18 cellular contexts compared by ENCODE assay signal in genomic region chr1:81149649-81150335, GRCh38.
"Had no signal": no experiment of that assay in that cellular context is flagged by ENCODE, and none has a peak within 500 bp of the region (broad histone marks: within the 10 kb centered on the region; RNA-seq: fewer than 3 reads in every experiment).

No MANE protein-coding gene starts in this region.

- H3K27ac Mint-ChIP-seq: activated CD4-positive, alpha-beta memory T cell treated with anti-CD3 and anti-CD28 coated beads, Interleukin-2, amount 10 ng/mL, durations not matched to agents 7 days and 5 days; activated CD4-positive, alpha-beta T cell treated with anti-CD3 and anti-CD28 coated beads for 36 hours; activated naive CD4-positive, alpha-beta T cell treated with anti-CD3 and anti-CD28 coated beads, Interleukin-2, amount 50 U/mL, for 24 hours; stimulated activated naive CD8-positive, alpha-beta T cell treated with anti-CD3 and anti-CD28 coated beads, Interleukin-15, Interleukin-2, amounts not matched to agents 100 ng/mL and 50 ng/mL, for 24 hours; T-helper 17 cell; type B pancreatic cell had no signal

- ATAC-seq: activated CD4-positive, alpha-beta T cell treated with anti-CD3 and anti-CD28 coated beads for 36 hours; activated T-cell treated with anti-CD3 and anti-CD28 coated beads, Interleukin-2, amount 50 U/mL, for 4 hours; esophagus mucosa; T-helper 17 cell had no signal

- H3K4me3 Mint-ChIP-seq: activated CD4-positive, alpha-beta memory T cell treated with anti-CD3 and anti-CD28 coated beads, Interleukin-2, amount 10 ng/mL, durations not matched to agents 7 days and 5 days; activated CD4-positive, alpha-beta T cell treated with anti-CD3 and anti-CD28 coated beads for 36 hours; activated naive CD4-positive, alpha-beta T cell treated with anti-CD3 and anti-CD28 coated beads, Interleukin-2, amount 50 U/mL, for 24 hours; activated T-cell treated with anti-CD3 and anti-CD28 coated beads, Interleukin-2, amount 50 U/mL, for 4 hours; nephron; stimulated activated naive CD8-positive, alpha-beta T cell treated with anti-CD3 and anti-CD28 coated beads, Interleukin-15, Interleukin-2, amounts not matched to agents 100 ng/mL and 50 ng/mL, for 24 hours; T-helper 17 cell; type B pancreatic cell had no signal

- DNase-seq: activated CD4-positive, alpha-beta memory T cell treated with anti-CD3 and anti-CD28 coated beads, Interleukin-2, amount 10 ng/mL, durations not matched to agents 7 days and 5 days; activated CD4-positive, alpha-beta T cell treated with anti-CD3 and anti-CD28 coated beads for 36 hours; activated effector memory CD4-positive, alpha-beta T cell treated with anti-CD3 and anti-CD28 coated beads, Interleukin-2, amount 50 U/mL, for 16 hours; activated T-cell treated with anti-CD3 and anti-CD28 coated beads, Interleukin-2, amount 50 U/mL, for 4 hours; adrenal gland; brain microvascular endothelial cell; hypothalamus; kidney glomerular epithelial cell; sigmoid colon; spleen; T-helper 17 cell had no signal

- H3K27ac ChIP-seq: adrenal gland, brain microvascular endothelial cell, prostate gland, sigmoid colon, spleen, suprapubic skin had no signal

- H3K9me3 ChIP-seq: adrenal gland, prostate gland, sigmoid colon, spleen, suprapubic skin had no signal

- H3K27me3 ChIP-seq: adrenal gland, brain microvascular endothelial cell, sigmoid colon, spleen, suprapubic skin had no signal

- H3K36me3 ChIP-seq: adrenal gland, brain microvascular endothelial cell, prostate gland, sigmoid colon, spleen, suprapubic skin had no signal

- H3K36me3 Mint-ChIP-seq: activated naive CD4-positive, alpha-beta T cell treated with anti-CD3 and anti-CD28 coated beads, Interleukin-2, amount 50 U/mL, for 24 hours; type B pancreatic cell had no signal

- H3K4me1 Mint-ChIP-seq: activated CD4-positive, alpha-beta memory T cell treated with anti-CD3 and anti-CD28 coated beads, Interleukin-2, amount 10 ng/mL, durations not matched to agents 7 days and 5 days; activated CD4-positive, alpha-beta T cell treated with anti-CD3 and anti-CD28 coated beads for 36 hours; activated naive CD4-positive, alpha-beta T cell treated with anti-CD3 and anti-CD28 coated beads, Interleukin-2, amount 50 U/mL, for 24 hours; T-helper 17 cell had no signal

- H3K4me3 ChIP-seq: adrenal gland, prostate gland, sigmoid colon, spleen, suprapubic skin had no signal

- H3K9me3 Mint-ChIP-seq: nephron had no signal

- H3K27me3 Mint-ChIP-seq: activated CD4-positive, alpha-beta memory T cell treated with anti-CD3 and anti-CD28 coated beads, Interleukin-2, amount 10 ng/mL, durations not matched to agents 7 days and 5 days; activated CD4-positive, alpha-beta T cell treated with anti-CD3 and anti-CD28 coated beads for 36 hours; activated naive CD4-positive, alpha-beta T cell treated with anti-CD3 and anti-CD28 coated beads, Interleukin-2, amount 50 U/mL, for 24 hours; stimulated activated naive CD8-positive, alpha-beta T cell treated with anti-CD3 and anti-CD28 coated beads, Interleukin-15, Interleukin-2, amounts not matched to agents 100 ng/mL and 50 ng/mL, for 24 hours; T-helper 17 cell; type B pancreatic cell had no signal

- H3K4me1 ChIP-seq: adrenal gland, prostate gland, sigmoid colon, spleen, suprapubic skin had no signal
